1 cellular context compared by ENCODE assay signal in the genomic region with DNA sequence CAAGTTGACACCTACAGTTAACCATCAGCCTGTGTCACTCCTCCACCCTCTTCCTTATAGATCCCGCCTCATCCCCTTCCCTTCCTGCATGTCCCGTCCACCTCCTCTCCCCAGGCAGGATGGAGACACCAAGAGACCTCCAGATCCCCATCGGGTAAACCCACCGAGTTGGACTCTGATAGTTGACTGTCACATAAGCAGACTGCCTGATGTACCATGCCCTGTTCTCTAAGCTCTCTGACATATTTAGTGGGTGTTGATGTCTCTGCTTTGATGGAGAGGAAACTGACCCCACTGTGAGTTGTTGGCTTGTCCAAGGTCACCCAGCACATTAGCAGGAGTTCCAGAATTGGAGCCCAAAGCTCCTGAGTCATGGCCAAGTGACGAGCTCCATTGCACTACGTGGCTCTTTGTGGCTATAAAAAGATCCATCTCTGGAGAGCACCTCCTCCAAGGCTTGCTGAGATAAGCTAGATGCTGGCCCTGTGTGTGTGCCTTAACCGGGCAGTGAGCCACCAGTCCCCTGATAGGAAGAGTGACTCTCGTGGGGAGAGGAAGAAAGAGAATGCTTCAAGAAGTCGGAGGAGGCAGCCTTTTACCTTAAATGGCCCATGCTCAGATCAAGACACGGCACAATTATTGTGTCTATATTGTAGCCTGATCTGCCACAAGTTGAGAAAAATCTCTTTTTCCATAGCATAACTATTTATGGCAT.
TF ChIP-seq lines count a peak whose summit lies in the region.

No MANE protein-coding gene starts in this region.

TF ChIP-seq in HepG2, 621 proteins besides CTCF, POLR2A, EP300 and RAD21 (continued from another document):
- TF ChIP-seq, protein P1, sequence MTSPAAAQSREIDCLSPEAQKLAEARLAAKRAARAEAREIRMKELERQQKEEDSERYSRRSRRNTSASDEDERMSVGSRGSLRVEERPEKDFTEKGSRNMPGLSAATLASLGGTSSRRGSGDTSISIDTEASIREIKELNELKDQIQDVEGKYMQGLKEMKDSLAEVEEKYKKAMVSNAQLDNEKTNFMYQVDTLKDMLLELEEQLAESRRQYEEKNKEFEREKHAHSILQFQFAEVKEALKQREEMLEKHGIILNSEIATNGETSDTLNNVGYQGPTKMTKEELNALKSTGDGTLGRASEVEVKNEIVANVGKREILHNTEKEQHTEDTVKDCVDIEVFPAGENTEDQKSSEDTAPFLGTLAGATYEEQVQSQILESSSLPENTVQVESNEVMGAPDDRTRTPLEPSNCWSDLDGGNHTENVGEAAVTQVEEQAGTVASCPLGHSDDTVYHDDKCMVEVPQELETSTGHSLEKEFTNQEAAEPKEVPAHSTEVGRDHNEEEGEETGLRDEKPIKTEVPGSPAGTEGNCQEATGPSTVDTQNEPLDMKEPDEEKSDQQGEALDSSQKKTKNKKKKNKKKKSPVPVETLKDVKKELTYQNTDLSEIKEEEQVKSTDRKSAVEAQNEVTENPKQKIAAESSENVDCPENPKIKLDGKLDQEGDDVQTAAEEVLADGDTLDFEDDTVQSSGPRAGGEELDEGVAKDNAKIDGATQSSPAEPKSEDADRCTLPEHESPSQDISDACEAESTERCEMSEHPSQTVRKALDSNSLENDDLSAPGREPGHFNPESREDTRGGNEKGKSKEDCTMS (CRISPR knock-in tag; conservative IDR thresholded peaks at IDR 0.05): no peak
- TF ChIP-seq, protein P2, sequence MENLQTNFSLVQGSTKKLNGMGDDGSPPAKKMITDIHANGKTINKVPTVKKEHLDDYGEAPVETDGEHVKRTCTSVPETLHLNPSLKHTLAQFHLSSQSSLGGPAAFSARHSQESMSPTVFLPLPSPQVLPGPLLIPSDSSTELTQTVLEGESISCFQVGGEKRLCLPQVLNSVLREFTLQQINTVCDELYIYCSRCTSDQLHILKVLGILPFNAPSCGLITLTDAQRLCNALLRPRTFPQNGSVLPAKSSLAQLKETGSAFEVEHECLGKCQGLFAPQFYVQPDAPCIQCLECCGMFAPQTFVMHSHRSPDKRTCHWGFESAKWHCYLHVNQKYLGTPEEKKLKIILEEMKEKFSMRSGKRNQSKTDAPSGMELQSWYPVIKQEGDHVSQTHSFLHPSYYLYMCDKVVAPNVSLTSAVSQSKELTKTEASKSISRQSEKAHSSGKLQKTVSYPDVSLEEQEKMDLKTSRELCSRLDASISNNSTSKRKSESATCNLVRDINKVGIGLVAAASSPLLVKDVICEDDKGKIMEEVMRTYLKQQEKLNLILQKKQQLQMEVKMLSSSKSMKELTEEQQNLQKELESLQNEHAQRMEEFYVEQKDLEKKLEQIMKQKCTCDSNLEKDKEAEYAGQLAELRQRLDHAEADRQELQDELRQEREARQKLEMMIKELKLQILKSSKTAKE (CRISPR knock-in tag; IDR thresholded peaks at IDR 0.05; ENCODE audit: borderline replicate concordance): no peak
- TF ChIP-seq CHD2 (IDR thresholded peaks at IDR 0.05; ENCODE audit: low read depth, low read length): no peak
- no peak for TF ChIP-seq PAX8 (CRISPR knock-in tag; IDR thresholded peaks at IDR 0.05; ENCODE audit: borderline replicate concordance)
- no peak for TF ChIP-seq RBM39 (IDR thresholded peaks at IDR 0.05; ENCODE audit: low read depth, low read length, poor library complexity, severe bottlenecking)
- no peak for TF ChIP-seq RARG (CRISPR knock-in tag; IDR thresholded peaks at IDR 0.05; ENCODE audit: low read depth)
- no peak for TF ChIP-seq ZNF460 (CRISPR knock-in tag; IDR thresholded peaks at IDR 0.05; ENCODE audit: borderline replicate concordance)
- TF ChIP-seq NFYB (CRISPR knock-in tag; IDR thresholded peaks at IDR 0.05): no peak
